16 cellular contexts compared by ENCODE assay signal in the genomic region with DNA sequence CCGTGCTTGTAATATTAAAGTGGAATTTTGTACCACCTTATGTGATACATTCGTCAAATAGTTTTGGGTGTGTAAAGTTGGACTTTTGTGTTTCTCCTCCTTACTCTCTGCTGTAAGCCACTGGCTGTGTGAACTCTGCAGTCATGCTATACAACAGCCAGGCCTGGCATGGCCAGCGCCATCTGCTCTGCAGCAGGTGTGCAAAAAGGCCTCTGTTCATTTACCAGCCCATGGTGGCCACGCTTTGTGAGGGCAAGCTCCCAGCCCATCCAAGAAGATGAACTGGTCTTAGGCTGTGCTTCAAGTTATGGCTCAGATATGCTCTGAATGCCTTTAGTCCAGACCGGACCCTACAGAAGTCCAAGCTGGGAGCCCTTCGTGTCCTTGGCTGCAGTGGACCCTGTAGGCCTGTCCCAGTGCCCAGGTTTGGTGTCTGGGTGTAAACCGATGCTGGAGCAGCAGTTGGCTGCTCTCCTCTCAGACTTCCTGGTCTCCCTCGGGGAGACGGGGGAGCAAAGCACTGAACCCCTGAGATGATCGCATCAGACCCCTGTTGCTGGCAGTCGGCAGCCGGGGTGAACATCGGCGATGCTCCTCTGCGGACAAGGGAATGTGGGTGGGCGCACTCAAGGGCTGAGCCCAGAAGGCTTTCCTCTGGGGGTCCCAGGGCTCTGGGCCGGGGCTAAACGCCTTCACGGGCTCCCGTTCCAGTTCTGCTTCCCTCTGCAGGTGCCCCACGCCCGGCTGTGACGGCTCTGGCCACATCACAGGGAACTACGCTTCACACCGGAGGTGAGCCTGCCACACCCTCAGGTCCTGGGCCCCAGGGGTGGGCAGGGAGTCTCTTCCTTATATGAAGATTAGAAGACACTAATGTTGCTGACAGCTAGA. TPM values are rescaled to one million over a fixed set of nuclear protein-coding genes. Genes with fewer than 3 reads are reported as not detected.
DNase-seq lines count a peak whose midpoint lies in the region; ATAC-seq, FAIRE-seq and TF ChIP-seq lines count a peak whose summit lies in the region.
"Had no signal": no experiment of that assay in that cellular context is flagged by ENCODE, and none has a peak within 500 bp of the region (broad histone marks: within the 10 kb centered on the region; RNA-seq: fewer than 3 reads in every experiment).

No MANE protein-coding gene starts in this region.

- TF ChIP-seq CTCF in left ventricle myocardium inferior (IDR thresholded peaks at IDR 0.05; ENCODE audit: borderline replicate concordance), result no peak

- H3K4me1 ChIP-seq in left ventricle myocardium inferior, result peaks cover 36% of the 10 kb centered on the region

- no peak for TF ChIP-seq POLR2A in GM12891 (IDR thresholded peaks at IDR 0.05; ENCODE audit: low read depth, low read length)

- intact Hi-C loops in left ventricle myocardium superior (cut with micrococcal nuclease) (no loop called here), left ventricle myocardium inferior (cut with micrococcal nuclease) (no loop called here)

- H3K27ac ChIP-seq in left ventricle myocardium inferior (replicated peaks), result no peak overlapping the region
- H3K27ac ChIP-seq: coronary artery, psoas muscle, skin epidermis, transverse colon had no signal

- DNase-seq in left ventricle myocardium superior (peak; percentile 11), left ventricle myocardium inferior (no peak), SW480 (ENCODE audit: low spot score) (peak; percentile 98), GM12891 (ENCODE audit: insufficient read length, low spot score) (no peak)
- DNase-seq in central memory CD4-positive, alpha-beta T cell, result peak; percentile 59
- DNase-seq in stimulated activated CD8-positive, alpha-beta memory T cell treated with anti-CD3 and anti-CD28 coated beads, Interleukin-4, amount 100 ng/mL, for 48 hours, result peak; percentile 32
- DNase-seq: IMR-90, NCI-H1417, NCI-H510A, transverse colon had no signal

- no peaks in the 10 kb centered on the region for H3K27me3 ChIP-seq in left ventricle myocardium inferior (ENCODE audit: low read depth)
- H3K27me3 ChIP-seq: transverse colon had no signal

- no peaks in the 10 kb centered on the region for H3K9me3 ChIP-seq in left ventricle myocardium inferior (replicated peaks)
- H3K9me3 ChIP-seq: psoas muscle, transverse colon had no signal

- no peak for FAIRE-seq in GM12891 (lab: Jason Lieb, UNC)
- FAIRE-seq: GM18507 had no signal

- no peaks in the 10 kb centered on the region for H3K36me3 ChIP-seq in left ventricle myocardium inferior
- H3K36me3 ChIP-seq: transverse colon had no signal

- H3K4me3 ChIP-seq in left ventricle myocardium inferior, result no peak overlapping the region
- H3K4me3 ChIP-seq: coronary artery, psoas muscle, skin epidermis, transverse colon had no signal

- no peak for ATAC-seq in left ventricle myocardium superior
- no peak for ATAC-seq in HG03432 (IDR thresholded peaks at IDR 0.05; ENCODE audit: unreplicated experiment)
- ATAC-seq: left lobe of liver, psoas muscle had no signal

TF ChIP-seq in GM12891, 5 proteins besides CTCF, POLR2A, EP300 and RAD21:
- TF ChIP-seq PAX5 (IDR thresholded peaks at IDR 0.05; ENCODE audit: insufficient read depth, low read length, severe bottlenecking) (no peak), POU2F2 (IDR thresholded peaks at IDR 0.05; ENCODE audit: low read depth, low read length) (no peak), POLR2AphosphoS5 (IDR thresholded peaks at IDR 0.05; ENCODE audit: low read depth, low read length) (no peak), SPI1 (IDR thresholded peaks at IDR 0.05; ENCODE audit: low read depth, low read length) (no peak), TAF1 (IDR thresholded peaks at IDR 0.05; ENCODE audit: low read depth, low read length) (no peak)

RNA-seq across cellular contexts. Expression of a gene that starts 28.6 kb away (rescaled TPM):
- total RNA-seq in left ventricle myocardium superior (87.2 TPM), left ventricle myocardium inferior (62.9 TPM)
- polyA plus RNA-seq in GM12891 (2012; ENCODE audit: low read depth, missing spikeins), result 11.7 TPM

Comparison
In these comparisons a context has a peak if more than half of its experiments do, and no peak if none do; other contexts are left out.
1. DNase-seq: peak in left ventricle myocardium superior (single experiment), SW480 (single experiment), central memory CD4-positive, alpha-beta T cell (single experiment) and stimulated activated CD8-positive, alpha-beta memory T cell treated with anti-CD3 and anti-CD28 coated beads, Interleukin-4, amount 100 ng/mL, for 48 hours (single experiment); none in left ventricle myocardium inferior (single experiment) and GM12891 (single experiment).